Comparison of ENCODE assay signal across 34 cellular contexts in genomic region chr10:76002262-76002854, GRCh38.
"Had no signal": no experiment of that assay in that cellular context is flagged by ENCODE, and none has a peak within 500 bp of the region (broad histone marks: within the 10 kb centered on the region; RNA-seq: fewer than 3 reads in every experiment).

No MANE protein-coding gene starts in this region.

- H3K4me3 Mint-ChIP-seq: activated CD4-positive, alpha-beta memory T cell treated with anti-CD3 and anti-CD28 coated beads, Interleukin-2, amount 10 ng/mL, durations not matched to agents 7 days and 5 days; activated CD4-positive, alpha-beta T cell treated with anti-CD3 and anti-CD28 coated beads for 36 hours; activated CD4-positive, alpha-beta T cell treated with anti-CD3 and anti-CD28 coated beads, Interleukin-2, amount 10 ng/mL, durations not matched to agents 7 days and 5 days; activated CD8-positive, alpha-beta memory T cell treated with anti-CD3 and anti-CD28 coated beads, Interleukin-2, amount 10 ng/mL, durations not matched to agents 7 days and 5 days; activated CD8-positive, alpha-beta T cell treated with anti-CD3 and anti-CD28 coated beads, Interleukin-2, amount 10 ng/mL, durations not matched to agents 7 days and 5 days; activated naive CD4-positive, alpha-beta T cell treated with anti-CD3 and anti-CD28 coated beads, Interleukin-2, amount 10 ng/mL, durations not matched to agents 7 days and 5 days; activated naive CD4-positive, alpha-beta T cell treated with anti-CD3 and anti-CD28 coated beads, Interleukin-2, amount 50 U/mL, for 24 hours; activated naive CD8-positive, alpha-beta T cell; activated naive CD8-positive, alpha-beta T cell treated with anti-CD3 and anti-CD28 coated beads, Interleukin-2, amount 10 ng/mL, durations not matched to agents 7 days and 5 days; activated naive CD8-positive, alpha-beta T cell treated with anti-CD3 and anti-CD28 coated beads, Interleukin-2, amount 50 U/mL, for 24 hours; activated T-cell treated with anti-CD3 and anti-CD28 coated beads, Interleukin-2, amount 50 U/mL, for 24 hours; brain; T-helper 1 cell treated with Interleukin-12 subunit alpha and Interleukin-12 subunit beta and Interleukin-4 antibody, amounts not matched to agents 30 μg/mL and 1 μg/mL, for 36 hours; T-helper 2 cell treated with Interferon-gamma antibody and Interleukin-4, amounts not matched to agents 5 μg/mL and 100 μg/mL, for 36 hours had no signal

- H3K27me3 Mint-ChIP-seq: activated CD4-positive, alpha-beta memory T cell treated with anti-CD3 and anti-CD28 coated beads, Interleukin-2, amount 10 ng/mL, durations not matched to agents 7 days and 5 days; activated CD4-positive, alpha-beta T cell treated with anti-CD3 and anti-CD28 coated beads, Interleukin-2, amount 10 ng/mL, durations not matched to agents 7 days and 5 days; activated CD8-positive, alpha-beta memory T cell treated with anti-CD3 and anti-CD28 coated beads, Interleukin-2, amount 10 ng/mL, durations not matched to agents 7 days and 5 days; activated naive CD4-positive, alpha-beta T cell treated with anti-CD3 and anti-CD28 coated beads, Interleukin-2, amount 10 ng/mL, durations not matched to agents 7 days and 5 days; activated naive CD4-positive, alpha-beta T cell treated with anti-CD3 and anti-CD28 coated beads, Interleukin-2, amount 50 U/mL, for 24 hours; activated naive CD8-positive, alpha-beta T cell treated with anti-CD3 and anti-CD28 coated beads, Interleukin-2, amount 10 ng/mL, durations not matched to agents 7 days and 5 days; activated naive CD8-positive, alpha-beta T cell treated with anti-CD3 and anti-CD28 coated beads, Interleukin-2, amount 50 U/mL, for 24 hours; activated T-cell treated with anti-CD3 and anti-CD28 coated beads, Interleukin-2, amount 50 U/mL, for 24 hours had no signal

- DNase-seq: activated CD4-positive, alpha-beta memory T cell treated with anti-CD3 and anti-CD28 coated beads, Interleukin-2, amount 10 ng/mL, durations not matched to agents 7 days and 5 days; activated CD4-positive, alpha-beta T cell treated with anti-CD3 and anti-CD28 coated beads for 1 hour; activated CD4-positive, alpha-beta T cell treated with anti-CD3 and anti-CD28 coated beads for 36 hours; activated CD4-positive, alpha-beta T cell treated with anti-CD3 and anti-CD28 coated beads for 48 hours; activated CD4-positive, alpha-beta T cell treated with anti-CD3 and anti-CD28 coated beads, Interleukin-2, amount 10 ng/mL, durations not matched to agents 7 days and 5 days; activated CD4-positive, alpha-beta T cell treated with anti-CD3 and anti-CD28 coated beads, Interleukin-2, amount 50 U/mL, for 48 hours; activated CD4-positive, CD25-positive, alpha-beta regulatory T cell; activated CD8-positive, alpha-beta memory T cell treated with anti-CD3 and anti-CD28 coated beads for 24 hours; activated CD8-positive, alpha-beta memory T cell treated with anti-CD3 and anti-CD28 coated beads, Interleukin-2, amount 10 ng/mL, durations not matched to agents 7 days and 5 days; activated CD8-positive, alpha-beta memory T cell treated with anti-CD3 and anti-CD28 coated beads, Interleukin-2, amount 50 U/mL, for 48 hours; activated CD8-positive, alpha-beta T cell treated with anti-CD3 and anti-CD28 coated beads, Interleukin-2, amount 10 ng/mL, durations not matched to agents 7 days and 5 days; activated effector memory CD4-positive, alpha-beta T cell treated with Interleukin-2 at 50 U/mL for 16 hours; activated gamma-delta T cell; activated naive CD4-positive, alpha-beta T cell treated with anti-CD3 and anti-CD28 coated beads, Interleukin-2, amount 10 ng/mL, durations not matched to agents 7 days and 5 days; activated naive CD4-positive, alpha-beta T cell treated with Interleukin-2 at 50 U/mL for 16 hours; activated naive CD8-positive, alpha-beta T cell treated with anti-CD3 and anti-CD28 coated beads, Interleukin-2, amount 10 ng/mL, durations not matched to agents 7 days and 5 days; activated naive CD8-positive, alpha-beta T cell treated with anti-CD3 and anti-CD28 coated beads, Interleukin-2, amount 50 U/mL, for 24 hours; activated T-cell treated with anti-CD3 and anti-CD28 coated beads, Interleukin-2, amount 50 U/mL, for 24 hours; activated T-cell treated with anti-CD3 and anti-CD28 coated beads, Interleukin-2, amount 50 U/mL, for 48 hours; amygdala; anterior cingulate cortex; central memory CD4-positive, alpha-beta T cell; T-helper 2 cell; T-helper 9 cell had no signal

- H3K36me3 ChIP-seq: ascending aorta, cardiac muscle cell had no signal

- H3K4me1 ChIP-seq: ascending aorta had no signal

- ATAC-seq: activated CD4-positive, alpha-beta T cell treated with anti-CD3 and anti-CD28 coated beads for 36 hours; activated CD4-positive, CD25-positive, alpha-beta regulatory T cell treated with anti-CD3 and anti-CD28 coated beads, Interleukin-2, amount 50 U/mL, for 24 hours; activated CD8-positive, alpha-beta memory T cell treated with anti-CD3 and anti-CD28 coated beads, Interleukin-2, amount 10 ng/mL, durations not matched to agents 7 days and 5 days; activated CD8-positive, alpha-beta T cell treated with anti-CD3 and anti-CD28 coated beads, Interleukin-2, amount 10 ng/mL, durations not matched to agents 7 days and 5 days; activated naive CD8-positive, alpha-beta T cell treated with anti-CD3 and anti-CD28 coated beads, Interleukin-2, amount 50 U/mL, for 24 hours had no signal

- H3K4me3 ChIP-seq: ascending aorta, cardiac muscle cell had no signal

- H3K9me3 ChIP-seq: ascending aorta had no signal

- H3K27ac ChIP-seq: ascending aorta, cardiac muscle cell, VCaP had no signal

- H3K4me1 Mint-ChIP-seq: activated CD4-positive, alpha-beta memory T cell treated with anti-CD3 and anti-CD28 coated beads, Interleukin-2, amount 10 ng/mL, durations not matched to agents 7 days and 5 days; activated CD4-positive, alpha-beta T cell treated with anti-CD3 and anti-CD28 coated beads for 36 hours; activated CD4-positive, alpha-beta T cell treated with anti-CD3 and anti-CD28 coated beads, Interleukin-2, amount 10 ng/mL, durations not matched to agents 7 days and 5 days; activated CD8-positive, alpha-beta memory T cell treated with anti-CD3 and anti-CD28 coated beads, Interleukin-2, amount 10 ng/mL, durations not matched to agents 7 days and 5 days; activated naive CD4-positive, alpha-beta T cell treated with anti-CD3 and anti-CD28 coated beads, Interleukin-2, amount 10 ng/mL, durations not matched to agents 7 days and 5 days; activated naive CD4-positive, alpha-beta T cell treated with anti-CD3 and anti-CD28 coated beads, Interleukin-2, amount 50 U/mL, for 24 hours; activated naive CD8-positive, alpha-beta T cell treated with anti-CD3 and anti-CD28 coated beads, Interleukin-2, amount 10 ng/mL, durations not matched to agents 7 days and 5 days; activated naive CD8-positive, alpha-beta T cell treated with anti-CD3 and anti-CD28 coated beads, Interleukin-2, amount 50 U/mL, for 24 hours had no signal

- H3K9me3 Mint-ChIP-seq: activated CD4-positive, alpha-beta memory T cell treated with anti-CD3 and anti-CD28 coated beads, Interleukin-2, amount 10 ng/mL, durations not matched to agents 7 days and 5 days; activated CD4-positive, alpha-beta T cell treated with anti-CD3 and anti-CD28 coated beads, Interleukin-2, amount 10 ng/mL, durations not matched to agents 7 days and 5 days; activated naive CD4-positive, alpha-beta T cell treated with anti-CD3 and anti-CD28 coated beads, Interleukin-2, amount 10 ng/mL, durations not matched to agents 7 days and 5 days; activated naive CD4-positive, alpha-beta T cell treated with anti-CD3 and anti-CD28 coated beads, Interleukin-2, amount 50 U/mL, for 24 hours; activated naive CD8-positive, alpha-beta T cell treated with anti-CD3 and anti-CD28 coated beads, Interleukin-2, amount 10 ng/mL, durations not matched to agents 7 days and 5 days; activated naive CD8-positive, alpha-beta T cell treated with anti-CD3 and anti-CD28 coated beads, Interleukin-2, amount 50 U/mL, for 24 hours; activated T-cell treated with anti-CD3 and anti-CD28 coated beads, Interleukin-2, amount 50 U/mL, for 24 hours; activated T-helper 2 cell treated with anti-CD3 and anti-CD28 coated beads, Interferon-gamma antibody, Interleukin-2, Interleukin-4, amounts not matched to agents 10 μg/mL and 5 μg/mL and 100 μg/mL, durations not matched to agents 14 hours and 24 hours and 36 hours; brain; T-helper 1 cell treated with Interleukin-12 subunit alpha and Interleukin-12 subunit beta and Interleukin-4 antibody, amounts not matched to agents 30 μg/mL and 1 μg/mL, for 36 hours; T-helper 2 cell treated with Interferon-gamma antibody and Interleukin-4, amounts not matched to agents 5 μg/mL and 100 μg/mL, for 36 hours had no signal

- H3K27ac Mint-ChIP-seq: activated CD4-positive, alpha-beta memory T cell treated with anti-CD3 and anti-CD28 coated beads, Interleukin-2, amount 10 ng/mL, durations not matched to agents 7 days and 5 days; activated CD4-positive, alpha-beta T cell treated with anti-CD3 and anti-CD28 coated beads for 36 hours; activated CD4-positive, alpha-beta T cell treated with anti-CD3 and anti-CD28 coated beads, Interleukin-2, amount 10 ng/mL, durations not matched to agents 7 days and 5 days; activated CD8-positive, alpha-beta memory T cell treated with anti-CD3 and anti-CD28 coated beads, Interleukin-2, amount 10 ng/mL, durations not matched to agents 7 days and 5 days; activated CD8-positive, alpha-beta T cell treated with anti-CD3 and anti-CD28 coated beads, Interleukin-2, amount 10 ng/mL, durations not matched to agents 7 days and 5 days; activated naive CD4-positive, alpha-beta T cell treated with anti-CD3 and anti-CD28 coated beads, Interleukin-2, amount 10 ng/mL, durations not matched to agents 7 days and 5 days; activated naive CD4-positive, alpha-beta T cell treated with anti-CD3 and anti-CD28 coated beads, Interleukin-2, amount 50 U/mL, for 24 hours; activated naive CD8-positive, alpha-beta T cell; activated naive CD8-positive, alpha-beta T cell treated with anti-CD3 and anti-CD28 coated beads, Interleukin-2, amount 10 ng/mL, durations not matched to agents 7 days and 5 days; activated naive CD8-positive, alpha-beta T cell treated with anti-CD3 and anti-CD28 coated beads, Interleukin-2, amount 50 U/mL, for 24 hours; activated T-cell treated with anti-CD3 and anti-CD28 coated beads, Interleukin-2, amount 50 U/mL, for 24 hours; activated T-helper 2 cell treated with anti-CD3 and anti-CD28 coated beads, Interferon-gamma antibody, Interleukin-2, Interleukin-4, amounts not matched to agents 10 μg/mL and 5 μg/mL and 100 μg/mL, durations not matched to agents 14 hours and 24 hours and 36 hours; T-helper 1 cell treated with Interleukin-12 subunit alpha and Interleukin-12 subunit beta and Interleukin-4 antibody, amounts not matched to agents 30 μg/mL and 1 μg/mL, for 36 hours; T-helper 2 cell treated with Interferon-gamma antibody and Interleukin-4, amounts not matched to agents 5 μg/mL and 100 μg/mL, for 36 hours had no signal

- H3K27me3 ChIP-seq: ascending aorta, cardiac muscle cell had no signal

- H3K36me3 Mint-ChIP-seq: activated CD8-positive, alpha-beta memory T cell treated with anti-CD3 and anti-CD28 coated beads, Interleukin-2, amount 10 ng/mL, durations not matched to agents 7 days and 5 days; activated naive CD4-positive, alpha-beta T cell treated with anti-CD3 and anti-CD28 coated beads, Interleukin-2, amount 10 ng/mL, durations not matched to agents 7 days and 5 days; activated naive CD4-positive, alpha-beta T cell treated with anti-CD3 and anti-CD28 coated beads, Interleukin-2, amount 50 U/mL, for 24 hours; activated naive CD8-positive, alpha-beta T cell; activated naive CD8-positive, alpha-beta T cell treated with anti-CD3 and anti-CD28 coated beads, Interleukin-2, amount 10 ng/mL, durations not matched to agents 7 days and 5 days; brain had no signal
